Comparison of ENCODE assay signal across 14 cellular contexts in the genomic region with DNA sequence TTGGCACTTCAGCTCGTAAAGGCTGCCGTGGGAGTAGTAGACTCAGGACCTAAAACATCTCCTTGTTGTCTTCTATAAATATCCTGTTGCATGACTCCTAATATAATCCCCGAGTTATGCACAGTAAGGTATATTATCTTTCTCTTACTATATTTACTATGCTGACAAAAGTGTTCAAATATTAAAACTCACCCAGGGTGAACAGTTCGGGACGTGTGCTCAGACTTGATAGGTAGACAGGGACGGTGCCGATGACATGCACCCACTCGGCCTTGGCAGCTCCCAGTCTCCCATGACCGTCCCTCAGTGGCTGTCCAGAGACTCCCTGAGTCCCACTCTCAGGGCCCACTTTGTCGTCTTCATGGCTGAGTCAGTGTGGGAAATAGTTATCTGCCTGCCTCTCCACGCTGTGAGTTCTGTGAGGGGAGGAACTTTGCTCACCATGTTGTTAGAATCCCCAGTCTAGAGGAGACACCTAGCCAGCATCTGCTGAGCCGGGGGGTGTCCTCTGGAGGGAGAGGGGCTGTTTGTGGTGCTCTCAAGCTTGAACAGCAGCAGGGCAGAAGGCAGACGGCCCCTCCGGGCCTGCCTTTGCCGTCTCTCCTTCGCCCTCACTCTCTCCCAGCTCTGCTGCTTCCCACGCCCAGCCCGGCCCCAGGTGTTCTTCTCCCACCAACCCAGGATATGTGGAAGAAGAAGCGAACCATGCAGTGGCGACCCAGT.
DNase-seq lines count a peak whose midpoint lies in the region; ATAC-seq and TF ChIP-seq lines count a peak whose summit lies in the region.
"Had no signal": no experiment of that assay in that cellular context is flagged by ENCODE, and none has a peak within 500 bp of the region (broad histone marks: within the 10 kb centered on the region; RNA-seq: fewer than 3 reads in every experiment).

No MANE protein-coding gene starts in this region.

- no peaks in the 10 kb centered on the region for H4K20me1 ChIP-seq in IMR-90 (ENCODE audit: insufficient read depth, low read length)

- peak overlapping the region; percentile 83 for H2AK9ac ChIP-seq in IMR-90 (replicated peaks; ENCODE audit: low read depth, low read length, poor library complexity)

- H2BK15ac ChIP-seq in IMR-90 (ENCODE audit: low read depth, low read length): peak overlapping the region; percentile 42; the same call in 1 of the 3 replicates

- ATAC-seq in IMR-90 (ENCODE audit: low read depth) (no peak), activated B cell treated with CpG ODN at 0.5 μM for 24 hours (ENCODE audit: low read depth) (no peak), memory B cell (ENCODE audit: low read depth) (no peak), HG03460 (IDR thresholded peaks at IDR 0.05; ENCODE audit: unreplicated experiment) (no peak)
- ATAC-seq: HCT116; stimulated activated naive CD8-positive, alpha-beta T cell treated with anti-CD3 and anti-CD28 coated beads, Interleukin-15, amount 100 ng/mL, for 72 hours had no signal

- peaks cover 9% of the 10 kb centered on the region for H3K9me1 ChIP-seq in IMR-90 (ENCODE audit: insufficient read depth, low read length)

- peak overlapping the region; percentile 29; the same call in 1 of the 2 replicates for H3K4me2 ChIP-seq in IMR-90 (ENCODE audit: low read depth, low read length)

- peak overlapping the region; percentile 82 for H2BK120ac ChIP-seq in IMR-90 (ENCODE audit: low read depth, low read length)

- H3K4me1 Mint-ChIP-seq in activated B cell treated with CpG ODN at 0.5 μM for 24 hours: peaks cover 62% of the 10 kb centered on the region
- H3K4me1 Mint-ChIP-seq in memory B cell: peaks cover 36% of the 10 kb centered on the region

- intact Hi-C loops in IMR-90 (cut with micrococcal nuclease): no loop called here
- intact Hi-C loops in activated B cell treated with CpG ODN at 0.5 μM for 24 hours (cut with micrococcal nuclease): no loop called here

- CTCF ChIA-PET in IMR-90 (lab: Yijun Ruan, JAX): interaction anchor here (1.7 kb wide), 1 partner anchor 14 kb away, joined by 9 read pairs; no protein-coding TSS in a partner anchor
- CTCF ChIA-PET in activated B cell treated with CpG ODN at 0.5 μM for 24 hours (lab: Charles Lee): interaction anchor here (1.2 to 1.5 kb wide), 3 partner anchors 14 to 25 kb away, joined by 3 to 6 read pairs (median 3); no protein-coding TSS in a partner anchor

- peak overlapping the region; percentile 79 for H2AK5ac ChIP-seq in IMR-90 (ENCODE audit: low read depth, low read length)

- H4K91ac ChIP-seq in IMR-90 (ENCODE audit: insufficient read depth, low read depth, low read length): peak overlapping the region; percentile 77

- H2AFZ ChIP-seq in IMR-90 (replicated peaks; ENCODE audit: low read length, poor library complexity): peak overlapping the region; percentile 13

- H3K79me1 ChIP-seq in IMR-90 (ENCODE audit: low read depth in 1 of 2, low read length in 2 of 2): peaks cover 16 to 37% of the 10 kb centered on the region in 2 experiments

- peak overlapping the region; percentile 84 for H2BK5ac ChIP-seq in IMR-90 (ENCODE audit: low read depth, low read length, poor library complexity, severe bottlenecking)

- peak overlapping the region; percentile 77; the same call in 1 of the 2 replicates for H4K5ac ChIP-seq in IMR-90 (ENCODE audit: low read depth, low read length)

- peak overlapping the region; percentile 82 for H3K4ac ChIP-seq in IMR-90 (ENCODE audit: low read depth, low read length)

- H3K27me3 Mint-ChIP-seq in activated B cell treated with CpG ODN at 0.5 μM for 24 hours: no peaks in the 10 kb centered on the region
- H3K27me3 Mint-ChIP-seq in memory B cell: no peaks in the 10 kb centered on the region
- H3K27me3 Mint-ChIP-seq: stimulated activated naive CD8-positive, alpha-beta T cell treated with anti-CD3 and anti-CD28 coated beads, Interleukin-15, amount 100 ng/mL, for 72 hours had no signal

- H3K9me3 Mint-ChIP-seq in activated B cell treated with CpG ODN at 0.5 μM for 24 hours: peaks cover 6% of the 10 kb centered on the region
- H3K9me3 Mint-ChIP-seq in memory B cell: no peaks in the 10 kb centered on the region

- whole genome bisulfite sequencing in IMR-90 (ENCODE audit: extremely low coverage in 2 of 2, insufficient read length in 1 of 2), 2 experiments: 67% methylated on average over 1 of the region's 20 CpGs; no CpG with 5 or more reads in 1 of the 2 experiments

- peak overlapping the region; percentile 56 for H3K18ac ChIP-seq in IMR-90 (ENCODE audit: low read depth, low read length)

- no peak for TF ChIP-seq RAD21 in IMR-90 (IDR thresholded peaks at IDR 0.05; ENCODE audit: low read length)

- H3K23ac ChIP-seq in IMR-90 (ENCODE audit: low read depth, low read length): peak overlapping the region; percentile 56; the same call in 1 of the 2 replicates

- TF ChIP-seq POLR2A in IMR-90 (IDR thresholded peaks at IDR 0.05; ENCODE audit: low read depth, low read length): no peak

- H4K8ac ChIP-seq in IMR-90 (ENCODE audit: low read depth in 2 of 2, low read length in 2 of 2): peak overlapping the region in 1 of 2 experiments; percentile 46; a peak in 2 of 4 replicates

- H3K36me3 ChIP-seq in IMR-90 (ENCODE audit: control insufficient read depth, insufficient read depth, low read length): no peaks in the 10 kb centered on the region

- POLR2A ChIA-PET in IMR-90 (lab: Charles Lee; ENCODE audit: unreplicated experiment) (interaction anchor here (0.6 kb wide), 1 partner anchor 10 kb away, joined by 4 read pairs; no protein-coding TSS in a partner anchor), activated B cell treated with CpG ODN at 0.5 μM for 24 hours (lab: Charles Lee) (no interaction called here)

- peak overlapping the region; percentile 69 for H2BK20ac ChIP-seq in IMR-90 (ENCODE audit: low read depth, low read length)

- peaks cover 13% of the 10 kb centered on the region for H3K4me1 ChIP-seq in IMR-90 (ENCODE audit: control insufficient read depth, insufficient read depth, low read length)

- dilution Hi-C loops in IMR-90 (cut with HindIII; ENCODE audit: low sequenced_read_pairs, unreplicated experiment): no loop called here

- peak overlapping the region; percentile 93 for H3K14ac ChIP-seq in IMR-90 (replicated peaks; ENCODE audit: low read depth, low read length)

- H3K36me3 Mint-ChIP-seq in activated B cell treated with CpG ODN at 0.5 μM for 24 hours (ENCODE audit: low read depth): peaks cover 59% of the 10 kb centered on the region
- peaks cover 27% of the 10 kb centered on the region for H3K36me3 Mint-ChIP-seq in memory B cell

- no peak for DNase-seq in IMR-90
- no peak for DNase-seq in activated B cell treated with CpG ODN at 0.5 μM for 24 hours
- DNase-seq in memory B cell (ENCODE audit: low spot score in 2 of 2): no peak
- peak; percentile 16 for DNase-seq in stimulated activated CD8-positive, alpha-beta memory T cell treated with anti-CD3 and anti-CD28 coated beads, Interleukin-4, amount 100 ng/mL, for 48 hours
- no peak for DNase-seq in middle frontal gyrus (ENCODE audit: extremely low spot score, low spot score)
- no peak for DNase-seq in UCSD-AML1 (lab: John Stamatoyannopoulos, UW; ENCODE audit: unreplicated experiment)
- DNase-seq: amniotic stem cell; COR-L47; stimulated activated CD4-positive, alpha-beta T cell treated with anti-CD3 and anti-CD28 coated beads, Interleukin-4, amount 100 ng/mL, for 4 hours; stimulated activated naive CD8-positive, alpha-beta T cell treated with anti-CD3 and anti-CD28 coated beads, Interleukin-15, amount 100 ng/mL, for 72 hours; T-helper 9 cell had no signal

- no peak overlapping the region for H3K4me3 ChIP-seq in IMR-90 (ENCODE audit: insufficient read depth, low read depth, low read length)
- H3K4me3 ChIP-seq: mucosa of descending colon had no signal

- no peak overlapping the region for H3K56ac ChIP-seq in IMR-90 (ENCODE audit: extremely low read depth, insufficient read depth, low read length)

- no peak overlapping the region for H3K9ac ChIP-seq in IMR-90 (ENCODE audit: low read depth, low read length)

- H3K27ac Mint-ChIP-seq in activated B cell treated with CpG ODN at 0.5 μM for 24 hours (peak overlapping the region; percentile 36), memory B cell (no peak overlapping the region)

- no peak overlapping the region for H3K4me3 Mint-ChIP-seq in activated B cell treated with CpG ODN at 0.5 μM for 24 hours
- peak overlapping the region; percentile 29 for H3K4me3 Mint-ChIP-seq in memory B cell
- H3K4me3 Mint-ChIP-seq: stimulated activated naive CD8-positive, alpha-beta T cell treated with anti-CD3 and anti-CD28 coated beads, Interleukin-15, amount 100 ng/mL, for 72 hours had no signal

- no TSS peak for BruUV-seq in IMR-90 (replicated peaks; lab: Mats Ljungman, UMichigan)

- TF ChIP-seq CTCF in IMR-90 (conservative IDR thresholded peaks at IDR 0.05; ENCODE audit: low read depth, low read length) (no peak), activated B cell treated with CpG ODN at 0.5 μM for 24 hours (IDR thresholded peaks at IDR 0.05) (no peak)

- H3K27ac ChIP-seq in IMR-90 (ENCODE audit: insufficient read depth, low read length): 0 out of 2 replicates have a peak overlapping the region, but pooled peaks have one; percentile 13

- peaks cover 9% of the 10 kb centered on the region for H3K9me3 ChIP-seq in IMR-90 (ENCODE audit: control insufficient read depth, insufficient read depth, low read length)
- H3K9me3 ChIP-seq: mucosa of descending colon had no signal

- H3K27me3 ChIP-seq in IMR-90 (ENCODE audit: control insufficient read depth, insufficient read depth, low read length): no peaks in the 10 kb centered on the region

- in situ Hi-C loops in IMR-90 (cut with MboI; ENCODE audit: low sequenced_read_pairs): no loop called here

TF ChIP-seq in IMR-90, 13 proteins besides CTCF, POLR2A, EP300 and RAD21 (continues in another document):
- TF ChIP-seq CEBPB (IDR thresholded peaks at IDR 0.05; ENCODE audit: low read depth, low read length): no peak
- no peak for TF ChIP-seq MAFK (IDR thresholded peaks at IDR 0.05; ENCODE audit: low read depth, low read length)
- TF ChIP-seq, protein P1, sequence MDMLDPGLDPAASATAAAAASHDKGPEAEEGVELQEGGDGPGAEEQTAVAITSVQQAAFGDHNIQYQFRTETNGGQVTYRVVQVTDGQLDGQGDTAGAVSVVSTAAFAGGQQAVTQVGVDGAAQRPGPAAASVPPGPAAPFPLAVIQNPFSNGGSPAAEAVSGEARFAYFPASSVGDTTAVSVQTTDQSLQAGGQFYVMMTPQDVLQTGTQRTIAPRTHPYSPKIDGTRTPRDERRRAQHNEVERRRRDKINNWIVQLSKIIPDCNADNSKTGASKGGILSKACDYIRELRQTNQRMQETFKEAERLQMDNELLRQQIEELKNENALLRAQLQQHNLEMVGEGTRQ (IDR thresholded peaks at IDR 0.05; ENCODE audit: low read depth, low read length): no peak
- no peak for TF ChIP-seq NFE2L2 (IDR thresholded peaks at IDR 0.05; ENCODE audit: low read depth, low read length)
